1 cellular context compared by ENCODE assay signal in the genomic region with DNA sequence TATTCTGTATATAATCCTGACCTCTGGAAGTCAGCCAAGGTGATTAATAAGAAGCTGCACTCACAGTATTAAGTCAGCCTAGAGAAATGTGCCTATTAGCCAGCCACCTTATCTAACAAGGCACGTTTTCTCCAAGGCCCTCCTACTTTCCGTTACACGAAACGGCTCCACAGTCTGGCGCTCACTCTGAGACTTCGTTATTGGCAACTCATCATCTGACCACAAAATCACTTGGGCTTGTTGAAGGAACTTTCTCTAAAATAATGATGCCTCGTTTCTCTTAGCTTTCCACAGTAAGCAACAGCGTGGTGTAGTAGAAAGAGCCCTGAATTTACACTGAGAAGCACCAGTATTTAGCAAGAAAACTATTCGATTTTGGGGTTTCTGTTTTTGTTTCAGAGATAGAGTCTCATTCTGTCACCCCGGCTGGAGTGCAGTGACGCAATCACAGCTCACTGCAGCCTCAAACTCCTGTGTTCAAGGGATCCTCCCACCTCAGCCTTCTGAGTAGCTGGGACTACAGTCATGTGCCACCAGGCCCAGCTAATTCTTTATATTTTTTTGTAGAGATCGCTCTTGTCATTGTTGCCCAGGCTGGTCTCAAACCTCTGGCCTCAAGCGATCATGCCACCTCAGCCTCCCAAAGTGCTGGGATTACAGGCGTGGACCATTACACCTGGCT.
A peak's percentile ranks its signal among the peaks of the same experiment; 100 is the strongest.
TF ChIP-seq lines count a peak whose summit lies in the region.

No MANE protein-coding gene starts in this region.

TF ChIP-seq in K562, 482 proteins besides CTCF, POLR2A, EP300 and RAD21 (continued from another document and continues in another):
- TF ChIP-seq MLLT1 (IDR thresholded peaks at IDR 0.05) (peak in 1 of 2 experiments; percentile 69; a peak in 2 of 4 replicates), MYC (IDR thresholded peaks at IDR 0.05; ENCODE audit: low read depth, low read length) (peak; percentile 35; the same call in 1 of the 2 replicates), MYC (CRISPR knock-in tag; IDR thresholded peaks at IDR 0.05; ENCODE audit: borderline replicate concordance, low read depth) (no peak), RUNX1 (IDR thresholded peaks at IDR 0.05; ENCODE audit: low read depth) (no peak), TBL1XR1 (IDR thresholded peaks at IDR 0.05; ENCODE audit: low read length in 2 of 2) (0 out of 4 replicates have a peak, but pooled peaks of 1 of the 2 experiments have one; percentile 8), SMARCA4 (IDR thresholded peaks at IDR 0.05) (peak; percentile 73; the same call in 1 of the 2 replicates), MGA (IDR thresholded peaks at IDR 0.05) (peak; percentile 31; the same call in 1 of the 2 replicates), DPF2 (IDR thresholded peaks at IDR 0.05) (peak; percentile 81), TFAM (CRISPR knock-in tag; conservative IDR thresholded peaks at IDR 0.05) (no peak), KDM5B (IDR thresholded peaks at IDR 0.05; ENCODE audit: insufficient replicate concordance, low read depth, low read length) (no peak), ID3 (CRISPR knock-in tag; IDR thresholded peaks at IDR 0.05) (no peak), ID3 (tag; IDR thresholded peaks at IDR 0.05) (0 out of 2 replicates have a peak, but pooled peaks have one; percentile 32), SRF (CRISPR knock-in tag; IDR thresholded peaks at IDR 0.05) (no peak), BHLHE40 (IDR thresholded peaks at IDR 0.05; ENCODE audit: low read length) (peak; percentile 93), HDAC3 (IDR thresholded peaks at IDR 0.05; ENCODE audit: borderline replicate concordance, partially characterized antibody) (peak; percentile 64), ZBTB2 (IDR thresholded peaks at IDR 0.05) (no peak), AFF4 (CRISPR knock-in tag; IDR thresholded peaks at IDR 0.05) (no peak), LARP7 (IDR thresholded peaks at IDR 0.05) (no peak), CREB3 (tag; conservative IDR thresholded peaks at IDR 0.05; ENCODE audit: low read depth) (no peak), RNF2 (IDR thresholded peaks at IDR 0.05) (peak; percentile 79), DACH1 (IDR thresholded peaks at IDR 0.05; ENCODE audit: partially characterized antibody) (peak; percentile 95), MEIS2 (IDR thresholded peaks at IDR 0.05; ENCODE audit: partially characterized antibody) (peak; percentile 35), MAFG (tag; conservative IDR thresholded peaks at IDR 0.05) (peak; percentile 49; the same call in 1 of the 2 replicates), ZNF224 (CRISPR knock-in tag; IDR thresholded peaks at IDR 0.05) (no peak), CXXC5 (CRISPR knock-in tag; IDR thresholded peaks at IDR 0.05) (peak; percentile 72; the same call in 1 of the 2 replicates), CREM (IDR thresholded peaks at IDR 0.05; ENCODE audit: low read depth) (peak; percentile 49)
- TF ChIP-seq, protein P1, sequence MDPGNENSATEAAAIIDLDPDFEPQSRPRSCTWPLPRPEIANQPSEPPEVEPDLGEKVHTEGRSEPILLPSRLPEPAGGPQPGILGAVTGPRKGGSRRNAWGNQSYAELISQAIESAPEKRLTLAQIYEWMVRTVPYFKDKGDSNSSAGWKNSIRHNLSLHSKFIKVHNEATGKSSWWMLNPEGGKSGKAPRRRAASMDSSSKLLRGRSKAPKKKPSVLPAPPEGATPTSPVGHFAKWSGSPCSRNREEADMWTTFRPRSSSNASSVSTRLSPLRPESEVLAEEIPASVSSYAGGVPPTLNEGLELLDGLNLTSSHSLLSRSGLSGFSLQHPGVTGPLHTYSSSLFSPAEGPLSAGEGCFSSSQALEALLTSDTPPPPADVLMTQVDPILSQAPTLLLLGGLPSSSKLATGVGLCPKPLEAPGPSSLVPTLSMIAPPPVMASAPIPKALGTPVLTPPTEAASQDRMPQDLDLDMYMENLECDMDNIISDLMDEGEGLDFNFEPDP (CRISPR knock-in tag; IDR thresholded peaks at IDR 0.05) = no peak
- TF ChIP-seq, protein P2, sequence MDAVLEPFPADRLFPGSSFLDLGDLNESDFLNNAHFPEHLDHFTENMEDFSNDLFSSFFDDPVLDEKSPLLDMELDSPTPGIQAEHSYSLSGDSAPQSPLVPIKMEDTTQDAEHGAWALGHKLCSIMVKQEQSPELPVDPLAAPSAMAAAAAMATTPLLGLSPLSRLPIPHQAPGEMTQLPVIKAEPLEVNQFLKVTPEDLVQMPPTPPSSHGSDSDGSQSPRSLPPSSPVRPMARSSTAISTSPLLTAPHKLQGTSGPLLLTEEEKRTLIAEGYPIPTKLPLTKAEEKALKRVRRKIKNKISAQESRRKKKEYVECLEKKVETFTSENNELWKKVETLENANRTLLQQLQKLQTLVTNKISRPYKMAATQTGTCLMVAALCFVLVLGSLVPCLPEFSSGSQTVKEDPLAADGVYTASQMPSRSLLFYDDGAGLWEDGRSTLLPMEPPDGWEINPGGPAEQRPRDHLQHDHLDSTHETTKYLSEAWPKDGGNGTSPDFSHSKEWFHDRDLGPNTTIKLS (IDR thresholded peaks at IDR 0.05; ENCODE audit: borderline replicate concordance, low read depth) = peak; percentile 32; the same call in 1 of the 2 replicates
